In the genomic region with DNA sequence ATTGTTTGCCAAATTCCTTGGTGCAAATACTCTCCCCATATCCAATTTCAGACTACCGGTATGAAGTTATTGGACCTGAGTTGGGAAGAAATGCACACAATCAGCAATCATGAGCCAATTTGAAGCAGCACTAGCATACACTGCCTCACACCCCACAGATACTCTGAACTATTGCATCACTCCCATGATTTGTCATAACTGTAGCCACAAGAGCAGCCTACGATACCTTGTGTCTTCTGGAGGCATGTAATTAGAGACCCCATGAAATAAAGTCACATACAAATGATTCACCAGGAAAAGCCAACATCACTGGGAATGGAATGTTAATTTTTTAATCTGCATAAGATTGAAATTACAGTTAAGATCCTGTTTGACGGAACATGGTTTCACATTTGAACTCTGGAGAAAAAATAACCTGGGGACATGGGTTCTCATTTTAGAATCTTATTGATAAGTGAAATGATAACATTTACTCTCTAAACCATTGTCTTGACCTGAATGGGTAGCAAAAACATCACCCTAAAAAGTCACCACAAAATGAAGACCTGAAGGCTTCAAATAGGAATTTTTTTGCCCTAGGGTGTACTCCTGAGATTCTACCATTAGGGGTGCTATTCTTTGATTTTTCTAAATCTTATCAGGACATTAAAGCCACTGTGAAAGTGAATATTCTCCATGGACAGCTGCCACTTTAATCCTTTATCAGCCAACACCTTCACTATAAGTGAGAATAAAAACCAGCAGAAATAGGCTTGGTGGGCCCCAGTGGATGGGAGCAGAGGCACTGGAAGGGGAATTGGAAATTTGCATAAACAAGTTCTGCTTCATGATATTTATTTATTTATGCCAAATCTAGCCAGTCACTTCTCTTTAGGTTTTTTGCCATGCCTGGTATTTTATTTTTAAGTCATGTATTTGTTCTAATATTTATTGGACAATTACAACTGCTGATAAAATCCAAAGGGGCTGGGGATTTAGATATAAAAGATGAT, we compare ENCODE assay signal across 1 cellular context.
TF ChIP-seq lines count a peak whose summit lies in the region.

No MANE protein-coding gene starts in this region.

TF ChIP-seq in K562, 482 proteins besides CTCF, POLR2A, EP300 and RAD21 (continued from another document and continues in another):
- peak; percentile 74 for TF ChIP-seq ZNF197 (CRISPR knock-in tag; IDR thresholded peaks at IDR 0.05; ENCODE audit: low read depth)
- no peak for TF ChIP-seq ETV1 (tag; conservative IDR thresholded peaks at IDR 0.05; ENCODE audit: low read depth)
- no peak for TF ChIP-seq HNRNPH1 (optimal IDR thresholded peaks at IDR 0.05; ENCODE audit: low read depth, low read length)
- no peak for TF ChIP-seq SUPT5H (IDR thresholded peaks at IDR 0.05)
- no peak for TF ChIP-seq ZKSCAN1 (IDR thresholded peaks at IDR 0.05; ENCODE audit: low read depth, low read length)
- TF ChIP-seq NCOA2 (IDR thresholded peaks at IDR 0.05; ENCODE audit: partially characterized antibody in 2 of 2), result no peak
- TF ChIP-seq, protein P1, sequence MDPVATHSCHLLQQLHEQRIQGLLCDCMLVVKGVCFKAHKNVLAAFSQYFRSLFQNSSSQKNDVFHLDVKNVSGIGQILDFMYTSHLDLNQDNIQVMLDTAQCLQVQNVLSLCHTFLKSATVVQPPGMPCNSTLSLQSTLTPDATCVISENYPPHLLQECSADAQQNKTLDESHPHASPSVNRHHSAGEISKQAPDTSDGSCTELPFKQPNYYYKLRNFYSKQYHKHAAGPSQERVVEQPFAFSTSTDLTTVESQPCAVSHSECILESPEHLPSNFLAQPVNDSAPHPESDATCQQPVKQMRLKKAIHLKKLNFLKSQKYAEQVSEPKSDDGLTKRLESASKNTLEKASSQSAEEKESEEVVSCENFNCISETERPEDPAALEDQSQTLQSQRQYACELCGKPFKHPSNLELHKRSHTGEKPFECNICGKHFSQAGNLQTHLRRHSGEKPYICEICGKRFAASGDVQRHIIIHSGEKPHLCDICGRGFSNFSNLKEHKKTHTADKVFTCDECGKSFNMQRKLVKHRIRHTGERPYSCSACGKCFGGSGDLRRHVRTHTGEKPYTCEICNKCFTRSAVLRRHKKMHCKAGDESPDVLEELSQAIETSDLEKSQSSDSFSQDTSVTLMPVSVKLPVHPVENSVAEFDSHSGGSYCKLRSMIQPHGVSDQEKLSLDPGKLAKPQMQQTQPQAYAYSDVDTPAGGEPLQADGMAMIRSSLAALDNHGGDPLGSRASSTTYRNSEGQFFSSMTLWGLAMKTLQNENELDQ (CRISPR knock-in tag; IDR thresholded peaks at IDR 0.05; ENCODE audit: borderline replicate concordance), result no peak
- TF ChIP-seq, protein P2, sequence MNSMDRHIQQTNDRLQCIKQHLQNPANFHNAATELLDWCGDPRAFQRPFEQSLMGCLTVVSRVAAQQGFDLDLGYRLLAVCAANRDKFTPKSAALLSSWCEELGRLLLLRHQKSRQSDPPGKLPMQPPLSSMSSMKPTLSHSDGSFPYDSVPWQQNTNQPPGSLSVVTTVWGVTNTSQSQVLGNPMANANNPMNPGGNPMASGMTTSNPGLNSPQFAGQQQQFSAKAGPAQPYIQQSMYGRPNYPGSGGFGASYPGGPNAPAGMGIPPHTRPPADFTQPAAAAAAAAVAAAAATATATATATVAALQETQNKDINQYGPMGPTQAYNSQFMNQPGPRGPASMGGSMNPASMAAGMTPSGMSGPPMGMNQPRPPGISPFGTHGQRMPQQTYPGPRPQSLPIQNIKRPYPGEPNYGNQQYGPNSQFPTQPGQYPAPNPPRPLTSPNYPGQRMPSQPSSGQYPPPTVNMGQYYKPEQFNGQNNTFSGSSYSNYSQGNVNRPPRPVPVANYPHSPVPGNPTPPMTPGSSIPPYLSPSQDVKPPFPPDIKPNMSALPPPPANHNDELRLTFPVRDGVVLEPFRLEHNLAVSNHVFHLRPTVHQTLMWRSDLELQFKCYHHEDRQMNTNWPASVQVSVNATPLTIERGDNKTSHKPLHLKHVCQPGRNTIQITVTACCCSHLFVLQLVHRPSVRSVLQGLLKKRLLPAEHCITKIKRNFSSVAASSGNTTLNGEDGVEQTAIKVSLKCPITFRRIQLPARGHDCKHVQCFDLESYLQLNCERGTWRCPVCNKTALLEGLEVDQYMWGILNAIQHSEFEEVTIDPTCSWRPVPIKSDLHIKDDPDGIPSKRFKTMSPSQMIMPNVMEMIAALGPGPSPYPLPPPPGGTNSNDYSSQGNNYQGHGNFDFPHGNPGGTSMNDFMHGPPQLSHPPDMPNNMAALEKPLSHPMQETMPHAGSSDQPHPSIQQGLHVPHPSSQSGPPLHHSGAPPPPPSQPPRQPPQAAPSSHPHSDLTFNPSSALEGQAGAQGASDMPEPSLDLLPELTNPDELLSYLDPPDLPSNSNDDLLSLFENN (IDR thresholded peaks at IDR 0.05; ENCODE audit: low read depth in 2 of 2, low read length in 2 of 2), result no peak; a peak in 1 of 4 replicates
- TF ChIP-seq, protein P3, sequence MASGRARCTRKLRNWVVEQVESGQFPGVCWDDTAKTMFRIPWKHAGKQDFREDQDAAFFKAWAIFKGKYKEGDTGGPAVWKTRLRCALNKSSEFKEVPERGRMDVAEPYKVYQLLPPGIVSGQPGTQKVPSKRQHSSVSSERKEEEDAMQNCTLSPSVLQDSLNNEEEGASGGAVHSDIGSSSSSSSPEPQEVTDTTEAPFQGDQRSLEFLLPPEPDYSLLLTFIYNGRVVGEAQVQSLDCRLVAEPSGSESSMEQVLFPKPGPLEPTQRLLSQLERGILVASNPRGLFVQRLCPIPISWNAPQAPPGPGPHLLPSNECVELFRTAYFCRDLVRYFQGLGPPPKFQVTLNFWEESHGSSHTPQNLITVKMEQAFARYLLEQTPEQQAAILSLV (tag; IDR thresholded peaks at IDR 0.05), result peak; percentile 96
- TF ChIP-seq EHMT2 (IDR thresholded peaks at IDR 0.05), result no peak
- no peak for TF ChIP-seq ZNF507 (tag; conservative IDR thresholded peaks at IDR 0.05)
- TF ChIP-seq ZNF589 (CRISPR knock-in tag; IDR thresholded peaks at IDR 0.05; ENCODE audit: low read depth), result peak; percentile 83
- no peak for TF ChIP-seq SIN3A (IDR thresholded peaks at IDR 0.05; ENCODE audit: borderline replicate concordance in 2 of 2, control insufficient read depth in 1 of 2, low read depth in 2 of 2, low read length in 2 of 2)
- TF ChIP-seq, protein P4, sequence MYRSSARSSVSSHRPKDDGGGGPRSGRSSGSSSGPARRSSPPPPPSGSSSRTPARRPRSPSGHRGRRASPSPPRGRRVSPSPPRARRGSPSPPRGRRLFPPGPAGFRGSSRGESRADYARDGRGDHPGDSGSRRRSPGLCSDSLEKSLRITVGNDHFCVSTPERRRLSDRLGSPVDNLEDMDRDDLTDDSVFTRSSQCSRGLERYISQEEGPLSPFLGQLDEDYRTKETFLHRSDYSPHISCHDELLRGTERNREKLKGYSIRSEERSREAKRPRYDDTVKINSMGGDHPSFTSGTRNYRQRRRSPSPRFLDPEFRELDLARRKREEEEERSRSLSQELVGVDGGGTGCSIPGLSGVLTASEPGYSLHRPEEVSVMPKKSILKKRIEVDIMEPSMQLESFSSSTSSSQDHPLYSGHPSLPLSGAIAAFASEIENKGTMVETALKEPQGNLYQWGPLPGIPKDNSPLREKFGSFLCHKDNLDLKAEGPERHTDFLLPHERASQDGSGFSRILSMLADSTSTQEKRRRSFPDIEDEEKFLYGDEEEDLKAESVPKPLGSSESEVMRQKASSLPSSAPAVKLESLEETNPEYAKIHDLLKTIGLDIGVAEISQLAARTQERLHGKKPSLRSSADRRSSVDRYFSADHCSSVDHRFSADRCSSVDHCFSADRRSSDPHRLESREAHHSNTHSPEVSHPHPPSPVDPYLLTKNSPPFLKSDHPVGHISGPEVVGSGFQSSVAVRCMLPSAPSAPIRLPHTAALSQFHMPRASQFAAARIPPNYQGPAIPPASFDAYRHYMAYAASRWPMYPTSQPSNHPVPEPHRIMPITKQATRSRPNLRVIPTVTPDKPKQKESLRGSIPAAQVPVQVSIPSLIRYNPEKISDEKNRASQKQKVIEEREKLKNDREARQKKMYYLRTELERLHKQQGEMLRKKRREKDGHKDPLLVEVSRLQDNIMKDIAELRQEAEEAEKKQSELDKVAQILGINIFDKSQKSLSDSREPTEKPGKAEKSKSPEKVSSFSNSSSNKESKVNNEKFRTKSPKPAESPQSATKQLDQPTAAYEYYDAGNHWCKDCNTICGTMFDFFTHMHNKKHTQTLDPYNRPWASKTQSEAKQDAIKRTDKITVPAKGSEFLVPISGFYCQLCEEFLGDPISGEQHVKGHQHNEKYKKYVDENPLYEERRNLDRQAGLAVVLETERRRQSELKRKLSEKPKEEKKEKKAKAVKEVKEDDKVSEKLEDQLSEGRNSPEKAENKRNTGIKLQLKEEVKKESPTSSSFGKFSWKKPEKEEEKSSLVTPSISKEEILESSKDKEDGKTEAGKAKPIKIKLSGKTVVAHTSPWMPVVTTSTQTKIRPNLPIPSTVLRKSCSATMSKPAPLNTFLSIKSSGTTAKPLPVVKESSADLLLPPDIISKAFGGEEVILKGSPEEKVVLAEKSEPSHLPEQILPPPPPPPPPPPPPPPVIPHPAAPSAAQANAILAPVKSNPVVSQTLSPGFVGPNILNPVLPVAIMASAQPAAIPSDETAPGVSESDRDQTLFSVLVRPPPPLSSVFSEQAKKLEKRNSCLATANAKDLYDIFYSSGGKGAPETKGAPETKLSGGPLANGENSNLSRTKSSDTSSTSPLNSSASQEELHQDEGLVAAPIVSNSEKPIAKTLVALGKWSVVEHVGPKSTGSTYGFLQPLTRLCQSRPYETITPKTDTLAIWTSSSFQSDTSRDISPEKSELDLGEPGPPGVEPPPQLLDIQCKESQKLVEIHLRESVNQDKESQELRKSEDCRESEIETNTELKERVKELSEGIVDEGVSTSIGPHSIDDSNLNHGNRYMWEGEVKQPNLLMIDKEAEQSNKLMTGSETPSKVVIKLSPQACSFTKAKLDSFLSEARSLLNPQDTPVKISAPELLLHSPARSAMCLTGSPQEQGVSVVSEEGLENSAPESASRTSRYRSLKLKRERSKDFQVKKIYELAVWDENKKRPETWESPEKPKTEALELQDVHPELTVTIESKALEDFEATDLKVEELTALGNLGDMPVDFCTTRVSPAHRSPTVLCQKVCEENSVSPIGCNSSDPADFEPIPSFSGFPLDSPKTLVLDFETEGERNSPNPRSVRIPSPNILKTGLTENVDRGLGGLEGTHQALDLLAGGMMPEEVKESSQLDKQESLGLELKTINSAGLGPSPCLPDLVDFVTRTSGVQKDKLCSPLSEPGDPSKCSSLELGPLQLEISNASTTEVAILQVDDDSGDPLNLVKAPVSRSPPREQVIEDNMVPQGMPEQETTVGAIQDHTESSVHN (IDR thresholded peaks at IDR 0.05; ENCODE audit: borderline replicate concordance in 1 of 2, low read depth in 1 of 2), result peak in 1 of 2 experiments; percentile 45; a peak in 1 of 4 replicates
- TF ChIP-seq ZKSCAN8 (CRISPR knock-in tag; IDR thresholded peaks at IDR 0.05), result no peak
- TF ChIP-seq, protein P5, sequence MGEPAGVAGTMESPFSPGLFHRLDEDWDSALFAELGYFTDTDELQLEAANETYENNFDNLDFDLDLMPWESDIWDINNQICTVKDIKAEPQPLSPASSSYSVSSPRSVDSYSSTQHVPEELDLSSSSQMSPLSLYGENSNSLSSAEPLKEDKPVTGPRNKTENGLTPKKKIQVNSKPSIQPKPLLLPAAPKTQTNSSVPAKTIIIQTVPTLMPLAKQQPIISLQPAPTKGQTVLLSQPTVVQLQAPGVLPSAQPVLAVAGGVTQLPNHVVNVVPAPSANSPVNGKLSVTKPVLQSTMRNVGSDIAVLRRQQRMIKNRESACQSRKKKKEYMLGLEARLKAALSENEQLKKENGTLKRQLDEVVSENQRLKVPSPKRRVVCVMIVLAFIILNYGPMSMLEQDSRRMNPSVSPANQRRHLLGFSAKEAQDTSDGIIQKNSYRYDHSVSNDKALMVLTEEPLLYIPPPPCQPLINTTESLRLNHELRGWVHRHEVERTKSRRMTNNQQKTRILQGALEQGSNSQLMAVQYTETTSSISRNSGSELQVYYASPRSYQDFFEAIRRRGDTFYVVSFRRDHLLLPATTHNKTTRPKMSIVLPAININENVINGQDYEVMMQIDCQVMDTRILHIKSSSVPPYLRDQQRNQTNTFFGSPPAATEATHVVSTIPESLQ (CRISPR knock-in tag; IDR thresholded peaks at IDR 0.05), result no peak
- TF ChIP-seq TAL1 (IDR thresholded peaks at IDR 0.05), result peak; percentile 41; the same call in 1 of the 2 replicates
- TF ChIP-seq, protein P6, sequence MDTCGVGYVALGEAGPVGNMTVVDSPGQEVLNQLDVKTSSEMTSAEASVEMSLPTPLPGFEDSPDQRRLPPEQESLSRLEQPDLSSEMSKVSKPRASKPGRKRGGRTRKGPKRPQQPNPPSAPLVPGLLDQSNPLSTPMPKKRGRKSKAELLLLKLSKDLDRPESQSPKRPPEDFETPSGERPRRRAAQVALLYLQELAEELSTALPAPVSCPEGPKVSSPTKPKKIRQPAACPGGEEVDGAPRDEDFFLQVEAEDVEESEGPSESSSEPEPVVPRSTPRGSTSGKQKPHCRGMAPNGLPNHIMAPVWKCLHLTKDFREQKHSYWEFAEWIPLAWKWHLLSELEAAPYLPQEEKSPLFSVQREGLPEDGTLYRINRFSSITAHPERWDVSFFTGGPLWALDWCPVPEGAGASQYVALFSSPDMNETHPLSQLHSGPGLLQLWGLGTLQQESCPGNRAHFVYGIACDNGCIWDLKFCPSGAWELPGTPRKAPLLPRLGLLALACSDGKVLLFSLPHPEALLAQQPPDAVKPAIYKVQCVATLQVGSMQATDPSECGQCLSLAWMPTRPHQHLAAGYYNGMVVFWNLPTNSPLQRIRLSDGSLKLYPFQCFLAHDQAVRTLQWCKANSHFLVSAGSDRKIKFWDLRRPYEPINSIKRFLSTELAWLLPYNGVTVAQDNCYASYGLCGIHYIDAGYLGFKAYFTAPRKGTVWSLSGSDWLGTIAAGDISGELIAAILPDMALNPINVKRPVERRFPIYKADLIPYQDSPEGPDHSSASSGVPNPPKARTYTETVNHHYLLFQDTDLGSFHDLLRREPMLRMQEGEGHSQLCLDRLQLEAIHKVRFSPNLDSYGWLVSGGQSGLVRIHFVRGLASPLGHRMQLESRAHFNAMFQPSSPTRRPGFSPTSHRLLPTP (IDR thresholded peaks at IDR 0.05; ENCODE audit: borderline replicate concordance, extremely low read depth, insufficient read length), result no peak
- TF ChIP-seq POLR2H (tag; IDR thresholded peaks at IDR 0.05; ENCODE audit: low read depth), result peak; percentile 52
- no peak for TF ChIP-seq BRD9 (IDR thresholded peaks at IDR 0.05; ENCODE audit: low read depth, partially characterized antibody)
- no peak for TF ChIP-seq SRF (CRISPR knock-in tag; IDR thresholded peaks at IDR 0.05)
- TF ChIP-seq ASH1L (IDR thresholded peaks at IDR 0.05; ENCODE audit: borderline replicate concordance, low read depth, partially characterized antibody), result no peak
- peak; percentile 80 for TF ChIP-seq L3MBTL2 (IDR thresholded peaks at IDR 0.05)
- TF ChIP-seq IRF2 (CRISPR knock-in tag; IDR thresholded peaks at IDR 0.05), result no peak
- no peak for TF ChIP-seq ZNF57 (CRISPR knock-in tag; IDR thresholded peaks at IDR 0.05)
- TF ChIP-seq, protein P7, sequence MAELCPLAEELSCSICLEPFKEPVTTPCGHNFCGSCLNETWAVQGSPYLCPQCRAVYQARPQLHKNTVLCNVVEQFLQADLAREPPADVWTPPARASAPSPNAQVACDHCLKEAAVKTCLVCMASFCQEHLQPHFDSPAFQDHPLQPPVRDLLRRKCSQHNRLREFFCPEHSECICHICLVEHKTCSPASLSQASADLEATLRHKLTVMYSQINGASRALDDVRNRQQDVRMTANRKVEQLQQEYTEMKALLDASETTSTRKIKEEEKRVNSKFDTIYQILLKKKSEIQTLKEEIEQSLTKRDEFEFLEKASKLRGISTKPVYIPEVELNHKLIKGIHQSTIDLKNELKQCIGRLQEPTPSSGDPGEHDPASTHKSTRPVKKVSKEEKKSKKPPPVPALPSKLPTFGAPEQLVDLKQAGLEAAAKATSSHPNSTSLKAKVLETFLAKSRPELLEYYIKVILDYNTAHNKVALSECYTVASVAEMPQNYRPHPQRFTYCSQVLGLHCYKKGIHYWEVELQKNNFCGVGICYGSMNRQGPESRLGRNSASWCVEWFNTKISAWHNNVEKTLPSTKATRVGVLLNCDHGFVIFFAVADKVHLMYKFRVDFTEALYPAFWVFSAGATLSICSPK (IDR thresholded peaks at IDR 0.05; ENCODE audit: borderline replicate concordance), result no peak
- no peak for TF ChIP-seq TFAM (CRISPR knock-in tag; conservative IDR thresholded peaks at IDR 0.05)
- no peak for TF ChIP-seq MEF2A (IDR thresholded peaks at IDR 0.05; ENCODE audit: control insufficient read depth, low read depth, low read length)
- no peak for TF ChIP-seq MIER1 (IDR thresholded peaks at IDR 0.05; ENCODE audit: low read depth)
